In the genomic region with DNA sequence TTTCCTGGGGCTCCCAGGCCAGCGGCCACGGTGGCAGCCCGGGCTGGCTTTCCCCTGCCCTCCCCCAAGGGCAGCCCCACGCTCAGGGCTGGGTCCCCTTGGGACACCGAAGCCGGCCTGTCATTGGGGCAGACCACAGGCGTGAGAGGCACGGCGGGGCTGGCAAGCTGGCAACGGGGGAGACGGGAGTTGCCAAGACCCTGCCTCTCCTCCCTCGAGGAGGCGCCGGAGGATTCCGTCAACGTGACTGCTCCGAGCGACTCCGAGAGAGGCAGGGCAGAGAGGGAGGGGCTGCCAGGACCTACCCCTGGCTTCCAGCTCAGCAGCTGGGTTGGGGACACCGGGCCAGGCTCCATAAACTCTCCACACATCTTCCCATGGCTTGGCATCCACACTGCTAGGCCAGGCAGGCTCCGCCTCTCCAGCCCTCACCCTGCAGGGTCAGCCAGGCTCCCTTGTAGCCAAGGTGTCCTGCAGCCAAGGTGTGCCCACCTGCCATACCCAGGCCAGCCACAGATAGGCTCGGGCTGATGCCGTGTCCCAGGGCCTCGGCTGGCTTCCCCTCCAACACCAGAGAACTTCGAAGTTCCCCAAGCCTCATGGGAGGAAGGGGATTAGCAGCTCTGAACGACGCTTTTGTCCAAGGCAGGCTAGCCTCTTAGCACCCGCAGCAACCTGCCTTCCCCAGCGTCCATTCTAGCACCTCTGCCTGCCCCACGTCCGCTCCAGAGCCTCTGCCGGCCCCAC, we compare ENCODE assay signal across 15 cellular contexts. TPM values are rescaled to one million over a fixed set of nuclear protein-coding genes. Genes with fewer than 3 reads are reported as not detected.
DNase-seq lines count a peak whose midpoint lies in the region; ATAC-seq and TF ChIP-seq lines count a peak whose summit lies in the region.
"Had no signal": no experiment of that assay in that cellular context is flagged by ENCODE, and none has a peak within 500 bp of the region (broad histone marks: within the 10 kb centered on the region; RNA-seq: fewer than 3 reads in every experiment).

No MANE protein-coding gene starts in this region.

- no peak overlapping the region for H4K91ac ChIP-seq in trophoblast cell (ENCODE audit: low read depth, low read length)

- no peak overlapping the region for H4K12ac ChIP-seq in trophoblast cell (ENCODE audit: low read depth, low read length)

- H3K27ac ChIP-seq in esophagus muscularis mucosa (replicated peaks in 1 of 4) (peak overlapping the region; percentile 35 to 73 (median 60)), right cardiac atrium (ENCODE audit: low read length) (peak overlapping the region; percentile 42), thoracic aorta (peak overlapping the region; percentile 90 to 97), trophoblast cell (ENCODE audit: low read depth, low read length) (no peak overlapping the region)

- no peak overlapping the region for H3K4ac ChIP-seq in trophoblast cell (ENCODE audit: low read depth, low read length)

- H3K36me3 ChIP-seq in esophagus muscularis mucosa (peaks cover 0 to 34% (median 12%) of the 10 kb centered on the region in 4 donors), thoracic aorta (peaks cover 5% of the 10 kb centered on the region), trophoblast cell (ENCODE audit: control insufficient read depth in 1 of 2, insufficient read depth in 2 of 2, low read length in 2 of 2) (peaks cover 3 to 5% of the 10 kb centered on the region in 2 experiments)

- TF ChIP-seq POLR2A in esophagus muscularis mucosa (IDR thresholded peaks at IDR 0.05; ENCODE audit: low read depth) = no peak

- intact Hi-C loops in esophagus muscularis mucosa (cut with DNase I) = no loop called here
- intact Hi-C loops in right cardiac atrium (cut with DNase I) = no loop called here

- no peak overlapping the region for H3K4me2 ChIP-seq in trophoblast cell (ENCODE audit: low read length)

- no peak overlapping the region for H4K8ac ChIP-seq in trophoblast cell (ENCODE audit: low read depth, low read length)

- H2AK5ac ChIP-seq in trophoblast cell (ENCODE audit: low read length) = no peak overlapping the region

- H2AFZ ChIP-seq in trophoblast cell (ENCODE audit: insufficient read depth, low read length, poor library complexity) = no peak overlapping the region

- no peak overlapping the region for H3K23ac ChIP-seq in trophoblast cell (ENCODE audit: low read length)

- no peaks in the 10 kb centered on the region for H3K79me1 ChIP-seq in trophoblast cell (ENCODE audit: low read length)

- H3K27me3 ChIP-seq in esophagus muscularis mucosa = no peaks in the 10 kb centered on the region
- no peaks in the 10 kb centered on the region for H3K27me3 ChIP-seq in right cardiac atrium (ENCODE audit: control insufficient read depth, insufficient read depth)
- no peaks in the 10 kb centered on the region for H3K27me3 ChIP-seq in thoracic aorta (replicated peaks; ENCODE audit: insufficient read depth)
- no peaks in the 10 kb centered on the region for H3K27me3 ChIP-seq in trophoblast cell (ENCODE audit: insufficient read depth, low read length)

- TF ChIP-seq CTCF in esophagus muscularis mucosa (IDR thresholded peaks at IDR 0.05) (no peak), thoracic aorta (IDR thresholded peaks at IDR 0.05) (no peak)

- no peak overlapping the region for H2BK120ac ChIP-seq in trophoblast cell (ENCODE audit: insufficient read depth, low read length, poor library complexity)

- H3K79me2 ChIP-seq in trophoblast cell (ENCODE audit: control insufficient read depth, insufficient read depth, low read length, poor library complexity) = no peaks in the 10 kb centered on the region

- H3K9ac ChIP-seq in trophoblast cell (ENCODE audit: low read length) = no peak overlapping the region

- peaks cover 68 to 82% (median 78%) of the 10 kb centered on the region in 4 donors for H3K4me1 ChIP-seq in esophagus muscularis mucosa
- peaks cover 8% of the 10 kb centered on the region for H3K4me1 ChIP-seq in right cardiac atrium (ENCODE audit: control insufficient read depth, insufficient read depth, low read length)
- H3K4me1 ChIP-seq in thoracic aorta (ENCODE audit: control insufficient read depth in 1 of 2, low read depth in 2 of 2) = peaks cover 26 to 75% of the 10 kb centered on the region in 2 donors
- no peaks in the 10 kb centered on the region for H3K4me1 ChIP-seq in trophoblast cell (ENCODE audit: control insufficient read depth in 1 of 2, insufficient read depth in 2 of 2, low read length in 2 of 2)

- no peak for TF ChIP-seq EP300 in esophagus muscularis mucosa (IDR thresholded peaks at IDR 0.05)

- no peak overlapping the region for H3K14ac ChIP-seq in trophoblast cell (ENCODE audit: low read length)

- H3K18ac ChIP-seq in trophoblast cell (ENCODE audit: low read length) = no peak overlapping the region

- H2BK12ac ChIP-seq in trophoblast cell (ENCODE audit: low read length) = no peak overlapping the region

- H3K9me3 ChIP-seq in esophagus muscularis mucosa (no peaks in the 10 kb centered on the region), right cardiac atrium (ENCODE audit: control insufficient read depth, low read length) (no peaks in the 10 kb centered on the region), thoracic aorta (no peaks in the 10 kb centered on the region), trophoblast cell (ENCODE audit: insufficient read depth, low read depth, low read length) (no peaks in the 10 kb centered on the region)

- H3K4me3 ChIP-seq in esophagus muscularis mucosa = no peak overlapping the region
- H3K4me3 ChIP-seq in right cardiac atrium (ENCODE audit: low read length) = no peak overlapping the region
- peak overlapping the region; percentile 43 for H3K4me3 ChIP-seq in thoracic aorta
- no peak overlapping the region for H3K4me3 ChIP-seq in trophoblast cell (ENCODE audit: low read depth, low read length)

- WGBS in esophagus muscularis mucosa = 84% methylated on average over 23 of the region's 32 CpGs
- WGBS in right cardiac atrium = 50% methylated on average over 32 of the region's 32 CpGs
- no CpG with 5 or more reads among the region's 32 CpGs for WGBS in trophoblast cell (ENCODE audit: extremely low coverage, insufficient coverage, insufficient read length)

- DNase-seq in NCI-H446 treated with DMSO at 0.1 percent for 48 hours (lab: John Stamatoyannopoulos, UW) (peak; percentile 7), esophagus muscularis mucosa (ENCODE audit: extremely low spot score) (no peak), right cardiac atrium (peak; percentile 80 to 94 (median 89)), thoracic aorta (ENCODE audit: low spot score) (no peak), trophoblast cell (no peak)
- DNase-seq in stimulated activated naive CD4-positive, alpha-beta T cell (lab: John Stamatoyannopoulos, UW) = no peak
- DNase-seq: activated B cell treated with CpG ODN at 0.5 μM for 24 hours; activated CD8-positive, alpha-beta memory T cell treated with anti-CD3 and anti-CD28 coated beads, Interleukin-2, amount 50 U/mL, for 4 hours; activated naive CD8-positive, alpha-beta T cell treated with anti-CD3 and anti-CD28 coated beads, Interleukin-2, amount 10 ng/mL, durations not matched to agents 7 days and 5 days; effector memory CD4-positive, alpha-beta T cell; erythroblast; NCI-H1105 treated with DMSO at 0.1 percent for 48 hours; NCI-H2029; NCI-H774 had no signal

- H2BK5ac ChIP-seq in trophoblast cell (ENCODE audit: low read depth, low read length, poor library complexity) = no peak overlapping the region

- ATAC-seq in right cardiac atrium (peak; percentile 75 to 79), thoracic aorta (ENCODE audit: insufficient number of reproducible peaks, low FRiP score, low read depth) (peak; percentile 44), GM18520 (IDR thresholded peaks at IDR 0.05; ENCODE audit: unreplicated experiment) (no peak)

RNA-seq across cellular contexts. Expression of a gene that starts 25.5 kb away (rescaled TPM):
- total RNA-seq in esophagus muscularis mucosa (10 to 100 TPM; 14.1 to 17.9 (median 15.8) TPM), right cardiac atrium (10 to 100 TPM; 13.9 to 16.1 (median 14.4) TPM), thoracic aorta (10 to 100 TPM; 12.6 to 13.0 TPM)
- 14.2 TPM for polyA plus RNA-seq in right cardiac atrium
- polyA plus RNA-seq in trophoblast cell (2013) = 10.6 and 10.9 TPM in 2 replicates

RNA-seq across cellular contexts. Expression of a gene that starts 42.9 kb away (rescaled TPM):
- total RNA-seq in esophagus muscularis mucosa = 10 to 100 TPM; 37.0 to 65.6 (median 49.8) TPM
- 10 to 100 TPM; 14.7 to 21.8 (median 17.3) TPM for total RNA-seq in right cardiac atrium
- 11.6 TPM for polyA plus RNA-seq in right cardiac atrium
- total RNA-seq in thoracic aorta = 10 to 100 TPM; 13.9 to 18.9 TPM
- 57.9 and 59.2 TPM in 2 replicates for polyA plus RNA-seq in trophoblast cell (2013)

Comparison
In these comparisons a context has a peak if more than half of its experiments do, and no peak if none do; other contexts are left out.
1. DNase-seq: peak in NCI-H446 treated with DMSO at 0.1 percent for 48 hours (single experiment) and right cardiac atrium (3 of 3); none in esophagus muscularis mucosa (single experiment), thoracic aorta (single experiment), trophoblast cell (0 of 2) and stimulated activated naive CD4-positive, alpha-beta T cell (0 of 6).